Comparison of ENCODE assay signal across 12 cellular contexts in the genomic region with DNA sequence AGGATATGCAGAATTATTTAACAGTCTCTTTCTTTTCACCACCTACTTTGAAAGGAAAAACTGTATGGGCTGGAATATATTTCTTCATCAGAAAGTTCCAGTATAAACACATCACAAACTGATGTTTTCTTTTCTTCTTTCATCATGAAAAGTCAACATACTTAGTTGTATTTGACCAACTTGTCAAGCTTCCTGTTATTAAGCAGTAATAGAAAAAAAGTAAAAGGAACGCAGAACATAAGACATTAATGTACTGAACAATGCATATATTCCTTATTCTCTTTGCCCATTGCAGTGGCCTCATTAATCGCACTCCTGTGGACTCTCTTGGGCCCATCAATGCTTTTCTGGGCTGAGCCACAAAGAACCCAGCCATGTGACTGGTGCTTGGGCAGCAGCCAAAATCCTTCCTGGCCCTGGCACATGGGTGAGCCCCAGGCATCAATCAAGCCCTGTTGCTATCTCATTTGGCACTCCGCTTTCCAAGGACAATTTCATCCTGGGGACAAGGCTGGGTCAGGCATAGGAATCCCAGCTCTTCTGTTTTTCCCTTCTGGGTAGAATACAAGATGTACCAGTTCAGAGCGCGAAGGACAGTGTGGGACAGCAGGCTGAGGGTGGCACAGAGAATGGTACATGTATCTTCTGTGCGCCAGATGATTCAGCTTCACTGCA. TPM values are rescaled to one million over a fixed set of nuclear protein-coding genes. Genes with fewer than 3 reads are reported as not detected.
DNase-seq lines count a peak whose midpoint lies in the region; ATAC-seq and TF ChIP-seq lines count a peak whose summit lies in the region.
"Had no signal": no experiment of that assay in that cellular context is flagged by ENCODE, and none has a peak within 500 bp of the region (broad histone marks: within the 10 kb centered on the region; RNA-seq: fewer than 3 reads in every experiment).

No MANE protein-coding gene starts in this region.

- H3K27me3 ChIP-seq in A673 (replicated peaks; ENCODE audit: insufficient read depth, low read depth, low read length, poor library complexity) (no peaks in the 10 kb centered on the region), lung (ENCODE audit: control insufficient read depth, insufficient read depth) (no peaks in the 10 kb centered on the region)

- H3K4me1 ChIP-seq in A673 (ENCODE audit: insufficient read depth, low read length, poor library complexity, severe bottlenecking) (no peaks in the 10 kb centered on the region), lung (ENCODE audit: control insufficient read depth in 2 of 2, insufficient read depth in 2 of 2, low read length in 2 of 2) (peaks cover 4 to 18% of the 10 kb centered on the region in 2 donors)

- H3K27ac ChIP-seq in A673 (ENCODE audit: low read depth, low read length, poor library complexity, severe bottlenecking) = no peak overlapping the region
- peak overlapping the region; percentile 59 to 74 for H3K27ac ChIP-seq in coronary artery
- H3K27ac ChIP-seq in lung (ENCODE audit: low read depth in 1 of 2, low read length in 1 of 2) = peak overlapping the region; percentile 26 to 58

- POLR2A ChIA-PET in A673 (lab: Charles Lee; ENCODE audit: low non-redundant PET) = no interaction called here

- no peak for TF ChIP-seq CTCF in A673 (conservative IDR thresholded peaks at IDR 0.05; ENCODE audit: low read depth, low read length)
- no peak for TF ChIP-seq CTCF in coronary artery (IDR thresholded peaks at IDR 0.05)
- TF ChIP-seq CTCF in lung (IDR thresholded peaks at IDR 0.05; ENCODE audit: control extremely low read depth, extremely low read depth) = no peak

- intact Hi-C loops in A673 (cut with micrococcal nuclease; ENCODE audit: unreplicated experiment) = no loop called here

- no peak overlapping the region for H3K4me3 ChIP-seq in A673 (ENCODE audit: low read depth, low read length, poor library complexity, severe bottlenecking)
- H3K4me3 ChIP-seq in coronary artery = no peak overlapping the region
- no peak overlapping the region for H3K4me3 ChIP-seq in lung

- 72 to 87% methylated on average over 6 of the region's 6 CpGs for WGBS in lung, 2 donors

- ATAC-seq in lung (ENCODE audit: insufficient read depth, low FRiP score) (no peak), GM18498 (IDR thresholded peaks at IDR 0.05; ENCODE audit: unreplicated experiment) (no peak), HG03354 (IDR thresholded peaks at IDR 0.05; ENCODE audit: poor library complexity, severe bottlenecking, unreplicated experiment) (no peak)
- ATAC-seq in stimulated activated naive CD8-positive, alpha-beta T cell treated with anti-CD3 and anti-CD28 coated beads, Interleukin-15, Interleukin-2, amounts not matched to agents 100 U/mL and 50 U/mL, for 24 hours = no peak

- CTCF ChIA-PET in A673 (lab: Charles Lee) = no interaction called here

- H3K36me3 ChIP-seq in A673 (ENCODE audit: insufficient read depth, low read length, poor library complexity, severe bottlenecking) = no peaks in the 10 kb centered on the region
- H3K36me3 ChIP-seq in lung (ENCODE audit: control insufficient read depth in 2 of 2, insufficient read depth in 2 of 2, low read length in 2 of 2) = peaks cover 0 to 1% of the 10 kb centered on the region in 2 donors

- peak; percentile 11 for DNase-seq in A673 (ENCODE audit: low spot score)
- peak; percentile 9 for DNase-seq in NCI-H146 treated with DMSO at 0.1 percent for 48 hours (lab: John Stamatoyannopoulos, UW; ENCODE audit: unreplicated experiment)
- no peak for DNase-seq in coronary artery (ENCODE audit: low spot score)
- no peak for DNase-seq in lung (ENCODE audit: low spot score)
- no peak for DNase-seq in activated CD8-positive, alpha-beta memory T cell treated with anti-CD3 and anti-CD28 coated beads, Interleukin-2, amount 50 U/mL, for 48 hours
- DNase-seq in stimulated activated naive CD8-positive, alpha-beta T cell treated with anti-CD3 and anti-CD28 coated beads, Interleukin-15, Interleukin-2, amounts not matched to agents 100 U/mL and 50 U/mL, for 24 hours = no peak
- DNase-seq: activated effector memory CD4-positive, alpha-beta T cell treated with Interleukin-2 at 50 U/mL for 16 hours; central memory CD4-positive, alpha-beta T cell; EL; small intestine had no signal

- H3K9me3 ChIP-seq in A673 (ENCODE audit: low read depth, low read length, poor library complexity, severe bottlenecking) (peaks cover 3% of the 10 kb centered on the region), lung (ENCODE audit: control insufficient read depth in 2 of 2, insufficient read depth in 1 of 2, low read length in 1 of 2) (no peaks in the 10 kb centered on the region)

- no TSS peak for BruUV-seq in A673 (replicated peaks; lab: Mats Ljungman, UMichigan)

RNA-seq across cellular contexts. Expression of a gene that starts 42.3 kb away (rescaled TPM):
- total RNA-seq in A673 (2021) = 5.2 and 7.5 TPM in 2 replicates
- total RNA-seq in lung = 10 to 100 TPM; 10.9 to 27.2 TPM
- polyA plus RNA-seq in lung = 1 to 10 TPM; 4.8 to 5.1 TPM

Comparison
In these comparisons a context has a peak if more than half of its experiments do, and no peak if none do; other contexts are left out.
1. DNase-seq: peak in A673 (single experiment) and NCI-H146 treated with DMSO at 0.1 percent for 48 hours (single experiment); none in coronary artery (single experiment), lung (single experiment), activated CD8-positive, alpha-beta memory T cell treated with anti-CD3 and anti-CD28 coated beads, Interleukin-2, amount 50 U/mL, for 48 hours (single experiment) and stimulated activated naive CD8-positive, alpha-beta T cell treated with anti-CD3 and anti-CD28 coated beads, Interleukin-15, Interleukin-2, amounts not matched to agents 100 U/mL and 50 U/mL, for 24 hours (single experiment).